Comparison of ENCODE assay signal across 8 cellular contexts in genomic region chr9:136363106-136363605, GRCh38. TPM values are rescaled to one million over a fixed set of nuclear protein-coding genes. Genes with fewer than 3 reads are reported as not detected.
A peak's percentile ranks its signal among the peaks of the same experiment; 100 is the strongest.
DNase-seq lines count a peak whose midpoint lies in the region; ATAC-seq and TF ChIP-seq lines count a peak whose summit lies in the region.

No MANE protein-coding gene starts in this region.

- H3K36me3 ChIP-seq in Caco-2 (ENCODE audit: control insufficient read depth, insufficient read depth, low read length), result no peaks in the 10 kb centered on the region; the same call in 1 of the 2 replicates

- H3K9me3 ChIP-seq in Caco-2, result no peaks in the 10 kb centered on the region

- H3K36me3 Mint-ChIP-seq in Caco-2 (ENCODE audit: insufficient read depth, unreplicated experiment) (peaks cover 59% of the 10 kb centered on the region), endothelial cell (ENCODE audit: low read depth, unreplicated experiment) (peaks cover 6% of the 10 kb centered on the region)

- no TSS peak for BruUV-seq in Caco-2 (replicated peaks; lab: Mats Ljungman, UMichigan)

- peak; percentile 96 to 97 for DNase-seq in Caco-2
- peak; percentile 93 for DNase-seq in HT-29 (ENCODE audit: low spot score)
- DNase-seq in NOMO-1 treated with dmso at 0.1 percent for 144 hours (lab: John Stamatoyannopoulos, UW; ENCODE audit: unreplicated experiment), result peak; percentile 90
- peak; percentile 94 for DNase-seq in activated CD8-positive, alpha-beta memory T cell treated with anti-CD3 and anti-CD28 coated beads, Interleukin-2, amount 50 U/mL, for 4 hours
- DNase-seq in endothelial cell (ENCODE audit: low spot score), result peak; percentile 96
- DNase-seq in midbrain (lab: John Stamatoyannopoulos, UW), result peak; percentile 88
- peak; percentile 84 to 94 for DNase-seq in stimulated activated CD8-positive, alpha-beta memory T cell treated with anti-CD3 and anti-CD28 coated beads, Interleukin-2, amount 100 ng/mL, for 1 hour (ENCODE audit: low read depth in 2 of 2)

- H3K4me3 Mint-ChIP-seq in Caco-2 (ENCODE audit: unreplicated experiment), result peak overlapping the region; percentile 73
- H3K4me3 Mint-ChIP-seq in endothelial cell (ENCODE audit: unreplicated experiment), result peak overlapping the region; percentile 87

- no peaks in the 10 kb centered on the region for H3K4me1 Mint-ChIP-seq in Caco-2 (ENCODE audit: low read depth, unreplicated experiment)
- no peaks in the 10 kb centered on the region for H3K4me1 Mint-ChIP-seq in endothelial cell (ENCODE audit: unreplicated experiment)

- peaks cover 7% of the 10 kb centered on the region for H3K4me1 ChIP-seq in Caco-2

- intact Hi-C loops in Caco-2 (cut with micrococcal nuclease; ENCODE audit: unreplicated experiment), result loop anchor here (1.0 to 5.0 kb wide), 3 partner anchors 17 to 36 kb away; partner anchors contain the start of gene GPSM1

- ATAC-seq in GM21360 (IDR thresholded peaks at IDR 0.05; ENCODE audit: unreplicated experiment), result peak; percentile 59

- no peak for TF ChIP-seq CTCF in Caco-2 (IDR thresholded peaks at IDR 0.05; ENCODE audit: insufficient read depth in 1 of 2, low read depth in 1 of 2, low read length in 1 of 2, severe bottlenecking in 1 of 2, unreplicated experiment in 1 of 2)
- no peak for TF ChIP-seq CTCF in endothelial cell (IDR thresholded peaks at IDR 0.05; ENCODE audit: unreplicated experiment)

- peak overlapping the region; percentile 98 for H3K4me3 ChIP-seq in Caco-2 (ENCODE audit: low read depth, low read length)

- H3K27me3 Mint-ChIP-seq in Caco-2 (ENCODE audit: insufficient read depth, unreplicated experiment), result no peaks in the 10 kb centered on the region
- peaks cover 9% of the 10 kb centered on the region for H3K27me3 Mint-ChIP-seq in endothelial cell (ENCODE audit: unreplicated experiment)

- POLR2A ChIA-PET in Caco-2 (lab: Charles Lee), result interaction anchor here (0.6 to 2.1 kb wide), 8 partner anchors 9 to 456 kb away, joined by 3 to 13 read pairs (median 4); partner anchors contain the start of genes CAMSAP1 and GPSM1

- no peaks in the 10 kb centered on the region for H3K27me3 ChIP-seq in Caco-2 (replicated peaks; ENCODE audit: control insufficient read depth, insufficient read depth, low read length)

- H3K27ac Mint-ChIP-seq in Caco-2 (ENCODE audit: unreplicated experiment) (peak overlapping the region; percentile 32), endothelial cell (ENCODE audit: unreplicated experiment) (no peak overlapping the region)

- CTCF ChIA-PET in Caco-2 (lab: Charles Lee), result interaction anchor here (0.6 to 1.7 kb wide), 15 partner anchors 9 to 708 kb away, joined by 3 to 49 read pairs (median 4); no protein-coding TSS in a partner anchor

- H3K9me3 Mint-ChIP-seq in Caco-2 (ENCODE audit: unreplicated experiment), result no peaks in the 10 kb centered on the region
- no peaks in the 10 kb centered on the region for H3K9me3 Mint-ChIP-seq in endothelial cell (ENCODE audit: unreplicated experiment)

RNA-seq across cellular contexts. Expression of gene DNLZ, which starts 0.4 kb away (rescaled TPM):
- total RNA-seq in Caco-2 (2022) (27.1 and 29.1 TPM in 2 replicates), endothelial cell (ENCODE audit: unreplicated experiment) (14.5 TPM)
- total RNA-seq in HT-29 (2014; rRNA removed; shearing (Covaris generic)), result 78.9 and 82.3 TPM in 2 replicates

RNA-seq across cellular contexts. Expression of gene CARD9, which starts 10.3 kb away (rescaled TPM):
- total RNA-seq in Caco-2 (2022), result 1.7 and 2.6 TPM in 2 replicates
- total RNA-seq in HT-29 (2014; rRNA removed; shearing (Covaris generic)), result 98.9 and 116 TPM in 2 replicates
- 0.41 TPM for total RNA-seq in endothelial cell (ENCODE audit: unreplicated experiment)

RNA-seq across cellular contexts. Expression of gene GPSM1, which starts 35.8 kb away (rescaled TPM):
- total RNA-seq in Caco-2 (2022) (25.7 and 26.5 TPM in 2 replicates), endothelial cell (ENCODE audit: unreplicated experiment) (31.7 TPM)
- total RNA-seq in HT-29 (2014; rRNA removed; shearing (Covaris generic)), result 1.4 TPM in 2 replicates

RNA-seq across cellular contexts. Expression of gene SNAPC4, which starts 36.8 kb away (rescaled TPM):
- total RNA-seq in Caco-2 (2022) (15.3 and 17.2 TPM in 2 replicates), endothelial cell (ENCODE audit: unreplicated experiment) (13.5 TPM)
- 19.0 and 21.0 TPM in 2 replicates for total RNA-seq in HT-29 (2014; rRNA removed; shearing (Covaris generic))

RNA-seq across cellular contexts. Expression of gene ENTR1, which starts 47.3 kb away (rescaled TPM):
- total RNA-seq in Caco-2 (2022), result 85.2 and 92.6 TPM in 2 replicates
- total RNA-seq in HT-29 (2014; rRNA removed; shearing (Covaris generic)), result 178 and 196 TPM in 2 replicates
- total RNA-seq in endothelial cell (ENCODE audit: unreplicated experiment), result 45.0 TPM

Comparison
In these comparisons a context has a peak if more than half of its experiments do, and no peak if none do; other contexts are left out.
1. Peak in every context shown above with its lines: DNase-seq, ATAC-seq and H3K4me3 ChIP-seq.
2. RNA of gene CARD9, which starts 10.3 kb away (total RNA-seq): 98.9 to 116 TPM in HT-29; 1.7 to 2.6 TPM in Caco-2 and 0.41 TPM in endothelial cell (single experiment); every median in the first group is over 10 times any median in the second.
3. RNA of gene GPSM1, which starts 35.8 kb away (total RNA-seq): 31.7 TPM in endothelial cell (single experiment) and 25.7 to 26.5 TPM in Caco-2; 1.4 TPM in HT-29; every median in the first group is over 10 times any median in the second.